In the genomic region with DNA sequence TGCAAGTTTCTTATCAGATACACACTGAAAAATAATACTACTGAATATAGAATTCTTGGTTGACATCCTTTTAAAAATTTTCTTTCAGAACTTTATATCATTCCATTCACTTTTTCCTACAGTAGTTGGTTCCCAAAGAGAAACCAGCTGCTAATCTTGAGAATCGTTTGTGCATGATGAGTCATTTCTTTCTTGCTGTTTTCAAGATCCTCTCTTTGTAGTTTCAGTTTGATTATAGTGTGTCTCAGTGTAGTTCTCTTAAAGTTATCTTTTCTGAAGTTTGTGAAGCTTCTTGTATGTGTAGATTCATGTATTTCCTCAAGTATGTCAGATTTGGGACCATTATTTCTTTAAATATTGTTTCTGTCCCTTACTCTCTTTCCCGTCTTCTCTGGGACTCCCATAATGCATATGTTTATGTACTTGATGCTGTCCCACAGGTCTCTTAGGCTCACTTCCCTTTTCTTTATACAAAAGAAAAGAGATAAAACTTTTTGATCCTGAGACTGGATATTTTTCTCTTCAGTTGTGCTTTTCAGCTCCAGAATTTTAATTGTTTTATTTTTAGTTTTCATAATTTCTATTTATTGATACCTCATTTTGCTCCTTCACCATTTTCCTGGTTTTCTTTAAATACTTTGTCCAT, we compare ENCODE assay signal across 15 cellular contexts.
DNase-seq lines count a peak whose midpoint lies in the region; ATAC-seq and FAIRE-seq lines count a peak whose summit lies in the region.
"Had no signal": no experiment of that assay in that cellular context is flagged by ENCODE, and none has a peak within 500 bp of the region (broad histone marks: within the 10 kb centered on the region; RNA-seq: fewer than 3 reads in every experiment).

No MANE protein-coding gene starts in this region.

- peak; percentile 8 for DNase-seq in HT1080 (ENCODE audit: low read depth)
- DNase-seq in small intestine: no peak
- DNase-seq in ACHN: no peak
- DNase-seq in caudate nucleus (lab: John Stamatoyannopoulos, UW): no peak
- DNase-seq in NCI-H1436 treated with DMSO at 0.1 percent for 48 hours (lab: John Stamatoyannopoulos, UW): no peak
- DNase-seq: activated naive CD8-positive, alpha-beta T cell treated with anti-CD3 and anti-CD28 coated beads, Interleukin-2, amount 50 U/mL, for 24 hours; activated T-cell treated with anti-CD3 and anti-CD28 coated beads for 4 hours; mesendoderm; NCI-H446 treated with DMSO at 0.1 percent for 48 hours had no signal

- no peak overlapping the region for H3K27ac ChIP-seq in small intestine (ENCODE audit: low read depth in 1 of 2, low read length in 1 of 2)
- H3K27ac ChIP-seq in caudate nucleus (ENCODE audit: low read depth, low read length): no peak overlapping the region
- H3K27ac ChIP-seq: coronary artery, parathyroid adenoma, vagina had no signal

- H3K36me3 ChIP-seq in small intestine (ENCODE audit: control insufficient read depth in 2 of 2, insufficient read depth in 2 of 2, low read length in 2 of 2): no peaks in the 10 kb centered on the region
- H3K36me3 ChIP-seq: vagina had no signal

- H3K4me3 ChIP-seq in small intestine (ENCODE audit: low read depth in 1 of 2, low read length in 2 of 2): no peak overlapping the region
- H3K4me3 ChIP-seq: coronary artery, vagina had no signal

- in situ Hi-C loops in ACHN (cut with HindIII; ENCODE audit: low pct_ligation_motif_present, low pct_unique_long_range_greater_than_20kb, low sequenced_read_pairs): no loop called here

- H3K27me3 ChIP-seq in small intestine (ENCODE audit: control insufficient read depth in 2 of 2, insufficient read depth in 2 of 2, low read length in 2 of 2): no peaks in the 10 kb centered on the region
- H3K27me3 ChIP-seq: vagina had no signal

- WGBS in small intestine, 3 donors: 64 to 71% (median 69%) methylated on average over 2 of the region's 2 CpGs

- no peaks in the 10 kb centered on the region for H3K9me3 ChIP-seq in small intestine (ENCODE audit: control insufficient read depth, low read depth)
- H3K9me3 ChIP-seq: vagina had no signal

- FAIRE-seq in small intestine (lab: Jason Lieb, UNC): no peak

- ATAC-seq in GM18511 (IDR thresholded peaks at IDR 0.05; ENCODE audit: unreplicated experiment): peak; percentile 77
- peak; percentile 85 for ATAC-seq in GM21447 (IDR thresholded peaks at IDR 0.05; ENCODE audit: unreplicated experiment)
- ATAC-seq in HG03025 (IDR thresholded peaks at IDR 0.05; ENCODE audit: low FRiP score, unreplicated experiment): peak; percentile 69
- ATAC-seq: activated naive CD8-positive, alpha-beta T cell treated with anti-CD3 and anti-CD28 coated beads, Interleukin-2, amount 50 U/mL, for 24 hours had no signal

- H3K4me1 ChIP-seq in small intestine (ENCODE audit: control insufficient read depth in 2 of 2, insufficient read depth in 1 of 2, low read depth in 1 of 2, low read length in 1 of 2): no peaks in the 10 kb centered on the region
- H3K4me1 ChIP-seq: parathyroid adenoma, vagina had no signal
